15 cellular contexts compared by ENCODE assay signal in genomic region chrX:132443196-132443595, GRCh38. TPM values are rescaled to one million over a fixed set of nuclear protein-coding genes. Genes with fewer than 3 reads are reported as not detected.
A peak's percentile ranks its signal among the peaks of the same experiment; 100 is the strongest.
DNase-seq lines count a peak whose midpoint lies in the region; FAIRE-seq and TF ChIP-seq lines count a peak whose summit lies in the region.
"Had no signal": no experiment of that assay in that cellular context is flagged by ENCODE, and none has a peak within 500 bp of the region (broad histone marks: within the 10 kb centered on the region; RNA-seq: fewer than 3 reads in every experiment).

No MANE protein-coding gene starts in this region.

- no peak overlapping the region for H3K4ac ChIP-seq in trophoblast cell (ENCODE audit: low read depth, low read length)

- H2BK120ac ChIP-seq in trophoblast cell (ENCODE audit: insufficient read depth, low read length, poor library complexity): no peak overlapping the region

- no peak overlapping the region for H4K12ac ChIP-seq in trophoblast cell (ENCODE audit: low read depth, low read length)

- no peaks in the 10 kb centered on the region for H3K79me1 ChIP-seq in trophoblast cell (ENCODE audit: low read length)

- peaks cover 32% of the 10 kb centered on the region for H3K4me1 Mint-ChIP-seq in CD14-positive monocyte
- H3K4me1 Mint-ChIP-seq in CD4-positive, alpha-beta memory T cell: peaks cover 2 to 8% (median 7%) of the 10 kb centered on the region in 4 donors

- no peak for TF ChIP-seq CTCF in CD14-positive monocyte (IDR thresholded peaks at IDR 0.05)
- TF ChIP-seq CTCF in fibroblast of the aortic adventitia (IDR thresholded peaks at IDR 0.05; ENCODE audit: insufficient read depth, low read length): no peak
- no peak for TF ChIP-seq CTCF in esophagus muscularis mucosa (IDR thresholded peaks at IDR 0.05)

- no peaks in the 10 kb centered on the region for H3K27me3 ChIP-seq in trophoblast cell (ENCODE audit: insufficient read depth, low read length)
- no peaks in the 10 kb centered on the region for H3K27me3 ChIP-seq in esophagus muscularis mucosa
- no peaks in the 10 kb centered on the region for H3K27me3 ChIP-seq in CD4-positive, alpha-beta memory T cell (ENCODE audit: insufficient read depth, low read length)

- no peak overlapping the region for H3K27ac ChIP-seq in trophoblast cell (ENCODE audit: low read depth, low read length)
- no peak overlapping the region for H3K27ac ChIP-seq in esophagus muscularis mucosa (replicated peaks in 1 of 4)
- H3K27ac ChIP-seq in CD4-positive, alpha-beta memory T cell (ENCODE audit: low read depth, low read length): no peak overlapping the region

- no peak overlapping the region for H3K23ac ChIP-seq in trophoblast cell (ENCODE audit: low read length)

- no peak overlapping the region for H2AK5ac ChIP-seq in trophoblast cell (ENCODE audit: low read length)

- H3K27ac Mint-ChIP-seq in CD14-positive monocyte: peak overlapping the region in 6 of 7 donors; percentile 20 to 84 (median 44)
- H3K27ac Mint-ChIP-seq in CD4-positive, alpha-beta memory T cell: no peak overlapping the region
- H3K27ac Mint-ChIP-seq: CD4-positive, CD25-positive, alpha-beta regulatory T cell; GM23338 had no signal

- DNase-seq in CD14-positive monocyte (ENCODE audit: low spot score) (no peak), GM19239 (ENCODE audit: insufficient read length, low spot score) (no peak), fibroblast of the aortic adventitia (ENCODE audit: low read depth) (peak; percentile 37), trophoblast cell (peak; percentile 29 to 79), esophagus muscularis mucosa (ENCODE audit: extremely low spot score) (no peak), T-helper 9 cell (no peak)
- no peak for DNase-seq in CD4-positive, alpha-beta memory T cell
- DNase-seq: CD4-positive, CD25-positive, alpha-beta regulatory T cell; DMS79; H7 had no signal

- peak; percentile 87 for FAIRE-seq in GM19239 (lab: Jason Lieb, UNC)
- FAIRE-seq: A204.1, GM12878, GM18507 had no signal

- no peak overlapping the region for H3K9ac ChIP-seq in trophoblast cell (ENCODE audit: low read length)

- H3K79me2 ChIP-seq in trophoblast cell (ENCODE audit: control insufficient read depth, insufficient read depth, low read length, poor library complexity): no peaks in the 10 kb centered on the region

- no peak overlapping the region for H2BK5ac ChIP-seq in trophoblast cell (ENCODE audit: low read depth, low read length, poor library complexity)

- H3K4me1 ChIP-seq in trophoblast cell (ENCODE audit: control insufficient read depth in 1 of 2, insufficient read depth in 2 of 2, low read length in 2 of 2) (no peaks in the 10 kb centered on the region), esophagus muscularis mucosa (no peaks in the 10 kb centered on the region)
- no peaks in the 10 kb centered on the region for H3K4me1 ChIP-seq in CD4-positive, alpha-beta memory T cell (ENCODE audit: insufficient read depth, low read length)

- H3K36me3 Mint-ChIP-seq in CD14-positive monocyte: no peaks in the 10 kb centered on the region
- no peaks in the 10 kb centered on the region for H3K36me3 Mint-ChIP-seq in CD4-positive, alpha-beta memory T cell

- CTCF ChIA-PET in CD4-positive, alpha-beta memory T cell (lab: Charles Lee; ENCODE audit: partially characterized antibody): no interaction called here

- H3K4me2 ChIP-seq in trophoblast cell (ENCODE audit: low read length): no peak overlapping the region
- H3K4me2 ChIP-seq: GM23338 had no signal

- no peak overlapping the region for H3K14ac ChIP-seq in trophoblast cell (ENCODE audit: low read length)

- POLR2A ChIA-PET in CD4-positive, alpha-beta memory T cell (lab: Charles Lee; ENCODE audit: partially characterized antibody): no interaction called here

- intact Hi-C loops in CD14-positive monocyte (cut with micrococcal nuclease) (no loop called here), esophagus muscularis mucosa (cut with DNase I) (no loop called here)
- intact Hi-C loops in CD4-positive, alpha-beta memory T cell (cut with micrococcal nuclease): no loop called here

- no peak overlapping the region for H2BK12ac ChIP-seq in trophoblast cell (ENCODE audit: low read length)

- H3K4me3 Mint-ChIP-seq in CD14-positive monocyte: no peak overlapping the region
- H3K4me3 Mint-ChIP-seq in CD4-positive, alpha-beta memory T cell: no peak overlapping the region
- H3K4me3 Mint-ChIP-seq: CD4-positive, CD25-positive, alpha-beta regulatory T cell; GM23338; IgD-negative memory B cell had no signal

- no peak overlapping the region for H3K18ac ChIP-seq in trophoblast cell (ENCODE audit: low read length)

- TF ChIP-seq EP300 in esophagus muscularis mucosa (IDR thresholded peaks at IDR 0.05): no peak

- no peak overlapping the region for H4K8ac ChIP-seq in trophoblast cell (ENCODE audit: low read depth, low read length)

- H3K4me3 ChIP-seq in fibroblast of the aortic adventitia (ENCODE audit: low read depth, low read length): no peak overlapping the region
- H3K4me3 ChIP-seq in trophoblast cell (ENCODE audit: low read depth, low read length): no peak overlapping the region
- H3K4me3 ChIP-seq in esophagus muscularis mucosa: no peak overlapping the region
- no peak overlapping the region for H3K4me3 ChIP-seq in CD4-positive, alpha-beta memory T cell (ENCODE audit: low read length in 2 of 2)
- H3K4me3 ChIP-seq: GM12878, GM23338 had no signal

- no peaks in the 10 kb centered on the region for H3K9me3 ChIP-seq in trophoblast cell (ENCODE audit: insufficient read depth, low read depth, low read length)
- peaks cover 0 to 10% (median 0%) of the 10 kb centered on the region in 4 donors for H3K9me3 ChIP-seq in esophagus muscularis mucosa
- H3K9me3 ChIP-seq in CD4-positive, alpha-beta memory T cell (ENCODE audit: control insufficient read depth in 1 of 2, low read length in 2 of 2): no peaks in the 10 kb centered on the region

- WGBS in trophoblast cell (ENCODE audit: extremely low coverage, insufficient coverage, insufficient read length): no CpG with 5 or more reads among the region's 3 CpGs
- 62% methylated on average over 3 of the region's 3 CpGs for WGBS in esophagus muscularis mucosa

- H2AFZ ChIP-seq in trophoblast cell (ENCODE audit: insufficient read depth, low read length, poor library complexity): no peak overlapping the region
- H2AFZ ChIP-seq: GM23338 had no signal

- H4K91ac ChIP-seq in trophoblast cell (ENCODE audit: low read depth, low read length): no peak overlapping the region

- peaks cover 0 to 4% (median 0%) of the 10 kb centered on the region in 3 donors for H3K27me3 Mint-ChIP-seq in CD14-positive monocyte (ENCODE audit: low read depth in 3 of 3)
- no peaks in the 10 kb centered on the region for H3K27me3 Mint-ChIP-seq in CD4-positive, alpha-beta memory T cell
- H3K27me3 Mint-ChIP-seq: CD4-positive, CD25-positive, alpha-beta regulatory T cell; IgD-negative memory B cell had no signal

- no peak for TF ChIP-seq POLR2A in esophagus muscularis mucosa (IDR thresholded peaks at IDR 0.05; ENCODE audit: low read depth)

- H3K36me3 ChIP-seq in trophoblast cell (ENCODE audit: control insufficient read depth in 1 of 2, insufficient read depth in 2 of 2, low read length in 2 of 2): no peaks in the 10 kb centered on the region
- H3K36me3 ChIP-seq in esophagus muscularis mucosa: no peaks in the 10 kb centered on the region
- no peaks in the 10 kb centered on the region for H3K36me3 ChIP-seq in CD4-positive, alpha-beta memory T cell (ENCODE audit: insufficient read depth, low read length)

- peaks cover 0 to 18% (median 5%) of the 10 kb centered on the region in 7 donors for H3K9me3 Mint-ChIP-seq in CD14-positive monocyte
- H3K9me3 Mint-ChIP-seq in CD4-positive, alpha-beta memory T cell: peaks cover 0 to 14% (median 6%) of the 10 kb centered on the region in 8 donors

RNA-seq across cellular contexts. Expression of gene MBNL3, which starts 45.6 kb away (rescaled TPM):
- polyA plus RNA-seq in CD14-positive monocyte: 10 to 100 TPM; 22.4 to 32.8 TPM
- total RNA-seq in fibroblast of the aortic adventitia (ENCODE audit: low replicate concordance) (5.8 and 10.2 TPM in 2 replicates), esophagus muscularis mucosa (10 to 100 TPM in 2 of 4 donors, 1 to 10 TPM in 2; 1.7 to 13.8 (median 6.8) TPM)
- 108 and 119 TPM in 2 replicates for polyA plus RNA-seq in trophoblast cell (2013)
- 10 to 100 TPM; 36.6 to 39.6 TPM for total RNA-seq in CD4-positive, alpha-beta memory T cell
- 10 to 100 TPM; 32.2 to 40.1 TPM for polyA plus RNA-seq in CD4-positive, alpha-beta memory T cell

Comparison
In these comparisons a context has a peak if more than half of its experiments do, and no peak if none do; other contexts are left out.
1. DNase-seq: peak in fibroblast of the aortic adventitia (single experiment) and trophoblast cell (2 of 2); none in CD14-positive monocyte (single experiment), GM19239 (single experiment), esophagus muscularis mucosa (single experiment), CD4-positive, alpha-beta memory T cell (0 of 5) and T-helper 9 cell (single experiment).
2. H3K27ac Mint-ChIP-seq: peak in CD14-positive monocyte (6 of 7); none in CD4-positive, alpha-beta memory T cell (0 of 7).